In the genomic region with DNA sequence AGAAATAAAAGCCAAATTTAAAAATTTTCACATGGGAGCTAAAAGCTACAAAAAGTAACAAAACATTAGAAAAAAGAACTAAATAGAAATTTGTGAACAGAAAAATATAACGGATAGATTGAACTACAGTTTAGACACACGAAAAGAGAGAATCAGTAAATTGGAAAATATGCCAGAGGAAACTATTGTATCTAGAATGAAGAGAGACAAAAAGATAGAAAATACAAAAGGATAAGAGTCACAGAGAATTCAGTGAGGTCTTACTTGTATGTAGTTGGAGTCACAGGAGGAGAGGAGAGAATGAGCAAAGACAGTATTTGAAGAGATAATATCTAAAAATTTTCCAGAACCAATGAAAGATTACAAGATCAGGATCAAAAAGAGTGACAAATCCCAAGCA, we compare ENCODE assay signal across 1 cellular context.
TF ChIP-seq lines count a peak whose summit lies in the region.

No MANE protein-coding gene starts in this region.

TF ChIP-seq in K562, 482 proteins besides CTCF, POLR2A, EP300 and RAD21 (continued from another document):
- TF ChIP-seq, protein P1, sequence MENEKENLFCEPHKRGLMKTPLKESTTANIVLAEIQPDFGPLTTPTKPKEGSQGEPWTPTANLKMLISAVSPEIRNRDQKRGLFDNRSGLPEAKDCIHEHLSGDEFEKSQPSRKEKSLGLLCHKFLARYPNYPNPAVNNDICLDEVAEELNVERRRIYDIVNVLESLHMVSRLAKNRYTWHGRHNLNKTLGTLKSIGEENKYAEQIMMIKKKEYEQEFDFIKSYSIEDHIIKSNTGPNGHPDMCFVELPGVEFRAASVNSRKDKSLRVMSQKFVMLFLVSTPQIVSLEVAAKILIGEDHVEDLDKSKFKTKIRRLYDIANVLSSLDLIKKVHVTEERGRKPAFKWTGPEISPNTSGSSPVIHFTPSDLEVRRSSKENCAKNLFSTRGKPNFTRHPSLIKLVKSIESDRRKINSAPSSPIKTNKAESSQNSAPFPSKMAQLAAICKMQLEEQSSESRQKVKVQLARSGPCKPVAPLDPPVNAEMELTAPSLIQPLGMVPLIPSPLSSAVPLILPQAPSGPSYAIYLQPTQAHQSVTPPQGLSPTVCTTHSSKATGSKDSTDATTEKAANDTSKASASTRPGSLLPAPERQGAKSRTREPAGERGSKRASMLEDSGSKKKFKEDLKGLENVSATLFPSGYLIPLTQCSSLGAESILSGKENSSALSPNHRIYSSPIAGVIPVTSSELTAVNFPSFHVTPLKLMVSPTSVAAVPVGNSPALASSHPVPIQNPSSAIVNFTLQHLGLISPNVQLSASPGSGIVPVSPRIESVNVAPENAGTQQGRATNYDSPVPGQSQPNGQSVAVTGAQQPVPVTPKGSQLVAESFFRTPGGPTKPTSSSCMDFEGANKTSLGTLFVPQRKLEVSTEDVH (IDR thresholded peaks at IDR 0.05; ENCODE audit: low read depth, partially characterized antibody) = no peak
- TF ChIP-seq, protein P2, sequence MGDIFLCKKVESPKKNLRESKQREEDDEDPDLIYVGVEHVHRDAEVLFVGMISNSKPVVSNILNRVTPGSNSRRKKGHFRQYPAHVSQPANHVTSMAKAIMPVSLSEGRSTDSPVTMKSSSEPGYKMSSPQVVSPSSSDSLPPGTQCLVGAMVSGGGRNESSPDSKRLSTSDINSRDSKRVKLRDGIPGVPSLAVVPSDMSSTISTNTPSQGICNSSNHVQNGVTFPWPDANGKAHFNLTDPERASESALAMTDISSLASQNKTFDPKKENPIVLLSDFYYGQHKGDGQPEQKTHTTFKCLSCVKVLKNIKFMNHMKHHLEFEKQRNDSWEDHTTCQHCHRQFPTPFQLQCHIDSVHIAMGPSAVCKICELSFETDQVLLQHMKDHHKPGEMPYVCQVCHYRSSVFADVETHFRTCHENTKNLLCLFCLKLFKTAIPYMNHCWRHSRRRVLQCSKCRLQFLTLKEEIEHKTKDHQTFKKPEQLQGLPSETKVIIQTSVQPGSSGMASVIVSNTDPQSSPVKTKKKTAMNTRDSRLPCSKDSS (IDR thresholded peaks at IDR 0.05; ENCODE audit: low read depth, partially characterized antibody) = peak; percentile 68
- no peak for TF ChIP-seq SOX6 (IDR thresholded peaks at IDR 0.05)
TF ChIP-seq in K562: peak in this region for 8.
